ENCODE assay signal across 18 cellular contexts in the genomic region with DNA sequence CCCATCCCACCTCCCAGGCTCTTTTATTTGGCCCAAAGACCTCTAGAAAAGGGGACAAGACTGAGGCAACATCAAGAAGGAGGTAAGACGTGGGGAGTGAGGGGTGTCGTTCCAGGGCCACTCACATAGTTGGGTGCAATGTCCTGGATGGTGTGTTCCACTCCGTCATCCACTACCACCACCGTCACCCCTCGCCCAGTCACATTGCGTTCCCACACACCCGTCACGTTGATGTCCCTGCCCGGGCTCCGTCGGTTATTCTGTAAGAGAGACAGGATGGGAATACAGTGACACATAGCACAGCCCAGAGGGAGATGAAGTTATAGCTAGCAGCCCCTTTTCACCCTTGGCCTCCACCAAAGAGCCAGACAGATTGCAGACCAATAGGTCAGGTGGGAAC. TPM values are rescaled to one million over a fixed set of nuclear protein-coding genes. Genes with fewer than 3 reads are reported as not detected.
DNase-seq lines count a peak whose midpoint lies in the region; ATAC-seq and TF ChIP-seq lines count a peak whose summit lies in the region.
"Had no signal": no experiment of that assay in that cellular context is flagged by ENCODE, and none has a peak within 500 bp of the region (broad histone marks: within the 10 kb centered on the region; RNA-seq: fewer than 3 reads in every experiment).

No MANE protein-coding gene starts in this region.

- CTCF ChIA-PET in activated naive CD4-positive, alpha-beta T cell treated with anti-CD3 and anti-CD28 coated beads for 36 hours (lab: Charles Lee): interaction anchor here (0.7 to 4.7 kb wide), 4 partner anchors 9 to 392 kb away, joined by 4 to 27 read pairs (median 18); partner anchors contain the start of genes APOA1 and SIDT2
- CTCF ChIA-PET in activated CD8-positive, alpha-beta T cell treated with anti-CD3 and anti-CD28 coated beads, Interleukin-2, amount 10 ng/mL, durations not matched to agents 7 days and 5 days (lab: Charles Lee): interaction anchor here (1.2 to 6.9 kb wide), 3 partner anchors 47 to 128 kb away, joined by 3 to 124 read pairs (median 4); partner anchors contain the start of gene SIDT2

- peaks cover 0 to 65% of the 10 kb centered on the region in 2 donors for H3K36me3 ChIP-seq in left lung

- peaks cover 4 to 28% of the 10 kb centered on the region in 2 donors for H3K4me1 ChIP-seq in left lung

- DNase-seq in activated naive CD4-positive, alpha-beta T cell treated with anti-CD3 and anti-CD28 coated beads for 36 hours: no peak
- DNase-seq in activated naive CD4-positive, alpha-beta T cell treated with anti-CD3 and anti-CD28 coated beads, Interleukin-2, amount 50 U/mL, for 16 hours: no peak
- DNase-seq in activated CD8-positive, alpha-beta T cell treated with anti-CD3 and anti-CD28 coated beads, Interleukin-2, amount 10 ng/mL, durations not matched to agents 7 days and 5 days: no peak
- DNase-seq in naive B cell (no peak), type B pancreatic cell (ENCODE audit: extremely low spot score, unreplicated experiment) (no peak), mucosa of gallbladder (ENCODE audit: low spot score) (no peak), left lung (no peak), NOMO-1 (lab: John Stamatoyannopoulos, UW; ENCODE audit: unreplicated experiment in 2 of 2) (no peak)
- DNase-seq: COR-L47; HCEC 1CT; lower lobe of right lung; NCI-H1417 treated with DMSO at 0.1 percent for 48 hours; NCI-H524 treated with DMSO at 0.1 percent for 48 hours; psoas muscle; RPMI8226; stimulated activated CD4-positive, alpha-beta T cell treated with anti-CD3 and anti-CD28 coated beads, Interleukin-4, amount 100 ng/mL, for 24 hours had no signal

- no peaks in the 10 kb centered on the region for H3K27me3 Mint-ChIP-seq in activated naive CD4-positive, alpha-beta T cell treated with anti-CD3 and anti-CD28 coated beads for 36 hours (ENCODE audit: low read depth)
- no peaks in the 10 kb centered on the region for H3K27me3 Mint-ChIP-seq in activated CD8-positive, alpha-beta T cell treated with anti-CD3 and anti-CD28 coated beads, Interleukin-2, amount 10 ng/mL, durations not matched to agents 7 days and 5 days (ENCODE audit: low read depth)
- no peaks in the 10 kb centered on the region for H3K27me3 Mint-ChIP-seq in naive B cell
- H3K27me3 Mint-ChIP-seq in type B pancreatic cell: no peaks in the 10 kb centered on the region

- no peaks in the 10 kb centered on the region for H3K9me3 Mint-ChIP-seq in activated naive CD4-positive, alpha-beta T cell treated with anti-CD3 and anti-CD28 coated beads for 36 hours
- no peaks in the 10 kb centered on the region for H3K9me3 Mint-ChIP-seq in activated CD8-positive, alpha-beta T cell treated with anti-CD3 and anti-CD28 coated beads, Interleukin-2, amount 10 ng/mL, durations not matched to agents 7 days and 5 days (ENCODE audit: insufficient read depth)
- H3K9me3 Mint-ChIP-seq in naive B cell (no peaks in the 10 kb centered on the region), type B pancreatic cell (no peaks in the 10 kb centered on the region)
- H3K9me3 Mint-ChIP-seq: brain had no signal

- no peaks in the 10 kb centered on the region for H3K9me3 ChIP-seq in left lung
- H3K9me3 ChIP-seq: lower lobe of right lung, psoas muscle had no signal

- no peaks in the 10 kb centered on the region for H3K27me3 ChIP-seq in left lung

- no peak for ATAC-seq in activated CD8-positive, alpha-beta T cell treated with anti-CD3 and anti-CD28 coated beads, Interleukin-2, amount 10 ng/mL, durations not matched to agents 7 days and 5 days
- no peak for ATAC-seq in naive B cell (ENCODE audit: low read depth in 2 of 2)
- ATAC-seq in left lung: no peak
- ATAC-seq: lower lobe of right lung, psoas muscle had no signal

- no peak overlapping the region for H3K27ac ChIP-seq in left lung
- H3K27ac ChIP-seq: lower lobe of right lung, psoas muscle had no signal

- peaks cover 31% of the 10 kb centered on the region for H3K4me1 Mint-ChIP-seq in activated naive CD4-positive, alpha-beta T cell treated with anti-CD3 and anti-CD28 coated beads for 36 hours (ENCODE audit: low read depth)
- peaks cover 39% of the 10 kb centered on the region for H3K4me1 Mint-ChIP-seq in activated CD8-positive, alpha-beta T cell treated with anti-CD3 and anti-CD28 coated beads, Interleukin-2, amount 10 ng/mL, durations not matched to agents 7 days and 5 days (ENCODE audit: low read depth)
- peaks cover 33 to 52% (median 49%) of the 10 kb centered on the region in 3 donors for H3K4me1 Mint-ChIP-seq in naive B cell
- H3K4me1 Mint-ChIP-seq in type B pancreatic cell (ENCODE audit: unreplicated experiment): peaks cover 22% of the 10 kb centered on the region

- H3K4me3 Mint-ChIP-seq in activated naive CD4-positive, alpha-beta T cell treated with anti-CD3 and anti-CD28 coated beads for 36 hours: no peak overlapping the region
- H3K4me3 Mint-ChIP-seq in activated CD8-positive, alpha-beta T cell treated with anti-CD3 and anti-CD28 coated beads, Interleukin-2, amount 10 ng/mL, durations not matched to agents 7 days and 5 days: peak overlapping the region; percentile 32
- H3K4me3 Mint-ChIP-seq in naive B cell: peak overlapping the region in 3 of 8 donors; percentile 19 to 83 (median 51)
- peak overlapping the region; percentile 22 for H3K4me3 Mint-ChIP-seq in type B pancreatic cell

- TF ChIP-seq CTCF in type B pancreatic cell (conservative IDR thresholded peaks at IDR 0.05): no peak
- no peak for TF ChIP-seq CTCF in left lung (IDR thresholded peaks at IDR 0.05)

- POLR2A ChIA-PET in activated CD8-positive, alpha-beta T cell treated with anti-CD3 and anti-CD28 coated beads, Interleukin-2, amount 10 ng/mL, durations not matched to agents 7 days and 5 days (lab: Charles Lee): no interaction called here

- H3K4me3 ChIP-seq in left lung: no peak overlapping the region
- H3K4me3 ChIP-seq: lower lobe of right lung, psoas muscle, smooth muscle cell had no signal

- H3K36me3 Mint-ChIP-seq in activated naive CD4-positive, alpha-beta T cell treated with anti-CD3 and anti-CD28 coated beads for 36 hours (ENCODE audit: low read depth): peaks cover 50% of the 10 kb centered on the region
- H3K36me3 Mint-ChIP-seq in activated CD8-positive, alpha-beta T cell treated with anti-CD3 and anti-CD28 coated beads, Interleukin-2, amount 10 ng/mL, durations not matched to agents 7 days and 5 days (ENCODE audit: low read depth): peaks cover 61% of the 10 kb centered on the region
- H3K36me3 Mint-ChIP-seq in naive B cell (peaks cover 10 to 23% of the 10 kb centered on the region in 2 donors), type B pancreatic cell (peaks cover 4% of the 10 kb centered on the region)

- peak overlapping the region; percentile 44 for H3K27ac Mint-ChIP-seq in activated naive CD4-positive, alpha-beta T cell treated with anti-CD3 and anti-CD28 coated beads for 36 hours
- peak overlapping the region; percentile 75 for H3K27ac Mint-ChIP-seq in activated CD8-positive, alpha-beta T cell treated with anti-CD3 and anti-CD28 coated beads, Interleukin-2, amount 10 ng/mL, durations not matched to agents 7 days and 5 days
- H3K27ac Mint-ChIP-seq in naive B cell (peak overlapping the region in 4 of 6 donors; percentile 11 to 75 (median 50)), type B pancreatic cell (no peak overlapping the region)
- H3K27ac Mint-ChIP-seq: brain had no signal

- intact Hi-C loops in activated naive CD4-positive, alpha-beta T cell treated with anti-CD3 and anti-CD28 coated beads for 36 hours (cut with micrococcal nuclease): no loop called here
- intact Hi-C loops in left lung (cut with DNase I): no loop called here

RNA-seq across cellular contexts. Expression of gene PCSK7, which starts 3.8 kb away (rescaled TPM):
- total RNA-seq in activated naive CD4-positive, alpha-beta T cell treated with anti-CD3 and anti-CD28 coated beads for 36 hours: 10 to 100 TPM; 97.6 to 97.9 TPM
- total RNA-seq in activated CD8-positive, alpha-beta T cell treated with anti-CD3 and anti-CD28 coated beads, Interleukin-2, amount 10 ng/mL, durations not matched to agents 7 days and 5 days: 100 to 1,000 TPM; 160 to 161 TPM
- 10 to 100 TPM; 27.8 to 61.9 (median 32.2) TPM for polyA plus RNA-seq in naive B cell (ENCODE audit: low read depth in 6 of 6)
- total RNA-seq in type B pancreatic cell (ENCODE audit: low replicate concordance): 54.6 and 61.1 TPM in 2 replicates
- 67.0 TPM for total RNA-seq in mucosa of gallbladder
- 10 to 100 TPM; 65.8 to 77.8 TPM for total RNA-seq in left lung

RNA-seq across cellular contexts. Expression of gene RNF214, which starts 4.4 kb away (rescaled TPM):
- 10 to 100 TPM; 14.0 to 14.4 TPM for total RNA-seq in activated naive CD4-positive, alpha-beta T cell treated with anti-CD3 and anti-CD28 coated beads for 36 hours
- total RNA-seq in activated CD8-positive, alpha-beta T cell treated with anti-CD3 and anti-CD28 coated beads, Interleukin-2, amount 10 ng/mL, durations not matched to agents 7 days and 5 days: 10 to 100 TPM; 19.5 to 21.2 TPM
- 10 to 100 TPM in 4 of 6 donors, 1 to 10 TPM in 2; 1.4 to 15.5 (median 13.4) TPM for polyA plus RNA-seq in naive B cell (ENCODE audit: low read depth in 6 of 6)
- total RNA-seq in type B pancreatic cell (ENCODE audit: low replicate concordance) (29.0 and 34.7 TPM in 2 replicates), mucosa of gallbladder (30.5 TPM), left lung (10 to 100 TPM; 21.5 to 22.3 TPM)

RNA-seq across cellular contexts. Expression of gene TAGLN, which starts 28.9 kb away (rescaled TPM):
- 1 to 10 TPM; 2.1 to 2.2 TPM for total RNA-seq in activated naive CD4-positive, alpha-beta T cell treated with anti-CD3 and anti-CD28 coated beads for 36 hours
- 1 to 10 TPM; 2.4 to 2.6 TPM for total RNA-seq in activated CD8-positive, alpha-beta T cell treated with anti-CD3 and anti-CD28 coated beads, Interleukin-2, amount 10 ng/mL, durations not matched to agents 7 days and 5 days
- polyA plus RNA-seq in naive B cell (ENCODE audit: low read depth in 6 of 6): 10 to 100 TPM in 2 of 6 donors, 1 to 10 TPM in 3, not detected in 1; 5.2 to 11.5 (median 6.8) TPM
- total RNA-seq in type B pancreatic cell (ENCODE audit: low replicate concordance) (97.9 and 106 TPM in 2 replicates), mucosa of gallbladder (2,517 TPM), left lung (100 to 1,000 TPM; 505 to 763 TPM)

RNA-seq across cellular contexts. Expression of gene SIDT2, which starts 49.5 kb away (rescaled TPM):
- total RNA-seq in activated naive CD4-positive, alpha-beta T cell treated with anti-CD3 and anti-CD28 coated beads for 36 hours: 10 to 100 TPM; 23.9 to 25.6 TPM
- total RNA-seq in activated CD8-positive, alpha-beta T cell treated with anti-CD3 and anti-CD28 coated beads, Interleukin-2, amount 10 ng/mL, durations not matched to agents 7 days and 5 days: 10 to 100 TPM; 20.2 to 23.6 TPM
- polyA plus RNA-seq in naive B cell (ENCODE audit: low read depth in 6 of 6): 100 to 1,000 TPM in 1 of 6 donors, 10 to 100 TPM in 5; 19.2 to 126 (median 80.7) TPM
- total RNA-seq in type B pancreatic cell (ENCODE audit: low replicate concordance) (53.1 and 62.0 TPM in 2 replicates), mucosa of gallbladder (72.9 TPM), left lung (100 to 1,000 TPM in 1 of 2 donors, 10 to 100 TPM in 1; 66.1 to 112 TPM)

Comparison
In these comparisons a context has a peak if more than half of its experiments do, and no peak if none do; other contexts are left out.
1. RNA of gene TAGLN, which starts 28.9 kb away (total RNA-seq): 2,517 TPM in mucosa of gallbladder (single experiment), 505 to 763 TPM in left lung and 97.9 to 106 TPM in type B pancreatic cell; 2.4 to 2.6 TPM in activated CD8-positive, alpha-beta T cell treated with anti-CD3 and anti-CD28 coated beads, Interleukin-2, amount 10 ng/mL, durations not matched to agents 7 days and 5 days and 2.1 to 2.2 TPM in activated naive CD4-positive, alpha-beta T cell treated with anti-CD3 and anti-CD28 coated beads for 36 hours; every median in the first group is over 10 times any median in the second.